8 cellular contexts compared by ENCODE assay signal in genomic region chr6:30810813-30811329, GRCh38.
A peak's percentile ranks its signal among the peaks of the same experiment; 100 is the strongest.
DNase-seq lines count a peak whose midpoint lies in the region.

No MANE protein-coding gene starts in this region.

- DNase-seq in activated effector memory CD4-positive, alpha-beta T cell treated with anti-CD3 and anti-CD28 coated beads, Interleukin-2, amount 50 U/mL, for 16 hours = peak; percentile 92
- DNase-seq in activated effector memory CD4-positive, alpha-beta T cell treated with Interleukin-2 at 50 U/mL for 16 hours = no peak
- DNase-seq in HT-29 (ENCODE audit: low spot score) (peak; percentile 47), COR-L47 (lab: John Stamatoyannopoulos, UW) (no peak), ACHN (no peak)
- DNase-seq in stimulated activated CD4-positive, alpha-beta T cell treated with anti-CD3 and anti-CD28 coated beads, TNF-alpha, amount 100 ng/mL, for 4 hours (ENCODE audit: low read depth in 3 of 3) = peak in 2 of 3 experiments; percentile 81 to 82
- no peak for DNase-seq in effector CD4-positive, alpha-beta T cell

- H3K27ac Mint-ChIP-seq in activated naive CD8-positive, alpha-beta T cell = peak overlapping the region; percentile 100

- peak overlapping the region; percentile 61 for H3K4me3 Mint-ChIP-seq in activated naive CD8-positive, alpha-beta T cell

- H3K4me1 Mint-ChIP-seq in activated naive CD8-positive, alpha-beta T cell (ENCODE audit: low read depth) = peaks cover 87% of the 10 kb centered on the region

- H3K9me3 Mint-ChIP-seq in activated naive CD8-positive, alpha-beta T cell (ENCODE audit: low read depth) = no peaks in the 10 kb centered on the region

- H3K36me3 Mint-ChIP-seq in activated naive CD8-positive, alpha-beta T cell = peaks cover 10% of the 10 kb centered on the region

- no peaks in the 10 kb centered on the region for H3K27me3 Mint-ChIP-seq in activated naive CD8-positive, alpha-beta T cell

- in situ Hi-C loops in ACHN (cut with HindIII; ENCODE audit: low pct_ligation_motif_present, low pct_unique_long_range_greater_than_20kb, low sequenced_read_pairs) = no loop called here

Comparison
In these comparisons a context has a peak if more than half of its experiments do, and no peak if none do; other contexts are left out.
1. DNase-seq: peak in activated effector memory CD4-positive, alpha-beta T cell treated with anti-CD3 and anti-CD28 coated beads, Interleukin-2, amount 50 U/mL, for 16 hours (single experiment), HT-29 (single experiment) and stimulated activated CD4-positive, alpha-beta T cell treated with anti-CD3 and anti-CD28 coated beads, TNF-alpha, amount 100 ng/mL, for 4 hours (2 of 3); none in activated effector memory CD4-positive, alpha-beta T cell treated with Interleukin-2 at 50 U/mL for 16 hours (single experiment), COR-L47 (single experiment), ACHN (single experiment) and effector CD4-positive, alpha-beta T cell (single experiment).